ENCODE assay signal across 20 cellular contexts in the genomic region with DNA sequence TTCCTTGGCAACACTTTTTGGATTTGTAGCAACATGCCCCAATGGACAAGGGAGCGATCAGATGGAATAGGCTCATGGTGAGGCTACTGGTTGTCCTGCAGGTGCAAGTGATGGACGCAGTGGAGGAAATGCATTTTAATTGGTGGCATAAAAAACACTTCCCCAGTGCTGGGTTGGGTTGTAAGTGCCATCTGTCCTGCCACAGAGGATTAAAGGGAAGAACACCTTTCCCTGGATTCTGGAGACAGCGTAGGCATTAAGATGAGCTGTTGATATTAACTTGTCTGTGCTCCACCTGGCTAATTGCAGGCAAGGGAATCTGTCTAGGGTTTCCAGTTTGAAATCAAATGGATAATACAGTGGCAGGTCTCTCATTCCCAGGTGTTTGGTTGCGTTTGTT.
DNase-seq lines count a peak whose midpoint lies in the region; ATAC-seq lines count a peak whose summit lies in the region.
"Had no signal": no experiment of that assay in that cellular context is flagged by ENCODE, and none has a peak within 500 bp of the region (broad histone marks: within the 10 kb centered on the region; RNA-seq: fewer than 3 reads in every experiment).

No MANE protein-coding gene starts in this region.

- peak; percentile 20 for DNase-seq in NCI-H146 (lab: John Stamatoyannopoulos, UW)
- no peak for DNase-seq in NCI-H146 treated with DMSO at 0.1 percent for 48 hours (lab: John Stamatoyannopoulos, UW; ENCODE audit: unreplicated experiment)
- DNase-seq in NCI-H2171 treated with DMSO at 0.1 percent for 48 hours (lab: John Stamatoyannopoulos, UW), result peak; percentile 87
- DNase-seq in NCI-H82 (lab: John Stamatoyannopoulos, UW), result peak; percentile 91
- DNase-seq: 8988T, ACHN, BE2C, DMS53, GOT3, HFFc6, MM.1S, NCI-H187 treated with DMSO at 0.1 percent for 48 hours, NCI-H345, NCI-H526 treated with DMSO at 0.1 percent for 48 hours, Right ventricle myocardium superior, RPMI8226, T-helper 2 cell had no signal

- no peak for ATAC-seq in GM21381 (IDR thresholded peaks at IDR 0.05; ENCODE audit: unreplicated experiment)
- no peak for ATAC-seq in HG02885 (IDR thresholded peaks at IDR 0.05; ENCODE audit: poor library complexity, unreplicated experiment)
- ATAC-seq in HG02763 (IDR thresholded peaks at IDR 0.05; ENCODE audit: unreplicated experiment), result no peak
